Comparison of ENCODE assay signal across 15 cellular contexts in the genomic region with DNA sequence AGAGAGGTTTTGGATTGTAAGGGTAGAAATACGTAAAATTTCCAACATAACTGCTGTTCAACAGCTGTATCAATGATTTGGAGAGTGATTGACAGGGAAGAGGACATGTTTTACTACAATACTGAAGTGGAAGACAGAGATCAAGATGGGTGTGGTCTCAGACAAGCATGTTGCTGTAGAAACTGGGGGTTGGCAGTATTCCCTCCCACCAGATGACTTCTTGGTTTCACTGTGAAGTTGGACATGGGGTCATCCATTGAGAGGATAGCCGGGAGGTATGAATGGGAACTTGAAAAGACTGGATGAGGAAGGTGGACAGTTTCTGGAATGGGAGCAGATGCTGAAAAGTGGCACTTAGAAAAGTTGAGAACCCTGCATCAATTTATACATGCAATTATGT.
DNase-seq lines count a peak whose midpoint lies in the region; ATAC-seq and TF ChIP-seq lines count a peak whose summit lies in the region.
"Had no signal": no experiment of that assay in that cellular context is flagged by ENCODE, and none has a peak within 500 bp of the region (broad histone marks: within the 10 kb centered on the region; RNA-seq: fewer than 3 reads in every experiment).

No MANE protein-coding gene starts in this region.

- H3K27ac ChIP-seq in SK-N-SH (ENCODE audit: low read depth in 2 of 2, low read length in 1 of 2), result no peak overlapping the region
- H3K27ac ChIP-seq in SJSA1, result peak overlapping the region; percentile 19

- TF ChIP-seq EP300 in SK-N-SH (IDR thresholded peaks at IDR 0.05; ENCODE audit: borderline replicate concordance in 1 of 2, low read depth in 1 of 2, low read length in 1 of 2), result no peak

- H3K36me3 Mint-ChIP-seq in activated CD8-positive, alpha-beta T cell treated with anti-CD3 and anti-CD28 coated beads, Interleukin-2, amount 10 ng/mL, durations not matched to agents 7 days and 5 days (ENCODE audit: low read depth), result no peaks in the 10 kb centered on the region
- H3K36me3 Mint-ChIP-seq: CD4-positive, CD25-positive, alpha-beta regulatory T cell had no signal

- POLR2A ChIA-PET in SK-N-SH (lab: Yijun Ruan, JAX), result no interaction called here
- POLR2A ChIA-PET in activated CD8-positive, alpha-beta T cell treated with anti-CD3 and anti-CD28 coated beads, Interleukin-2, amount 10 ng/mL, durations not matched to agents 7 days and 5 days (lab: Charles Lee), result no interaction called here

- 0 out of 2 replicates have a peak overlapping the region, but pooled peaks have one; percentile 20 for H2AFZ ChIP-seq in SK-N-SH (ENCODE audit: low read depth)

- TF ChIP-seq RAD21 in SK-N-SH (IDR thresholded peaks at IDR 0.05; ENCODE audit: low read length), result no peak

- no peaks in the 10 kb centered on the region for H3F3A ChIP-seq in SK-N-SH (replicated peaks; ENCODE audit: insufficient read depth)

- H3K27me3 ChIP-seq in SK-N-SH (ENCODE audit: insufficient read depth), result no peaks in the 10 kb centered on the region
- no peaks in the 10 kb centered on the region for H3K27me3 ChIP-seq in SJSA1 (replicated peaks)

- no peaks in the 10 kb centered on the region for H3K9me2 ChIP-seq in SK-N-SH

- H3K4me3 ChIP-seq in SK-N-SH (ENCODE audit: low read depth in 2 of 2, low read length in 1 of 2) (no peak overlapping the region), SJSA1 (no peak overlapping the region)

- CTCF ChIA-PET in SK-N-SH (lab: Yijun Ruan, JAX), result interaction anchor here (1.1 to 1.6 kb wide), 4 partner anchors 13 to 93 kb away, joined by 3 to 5 read pairs (median 3); no protein-coding TSS in a partner anchor
- CTCF ChIA-PET in activated CD8-positive, alpha-beta T cell treated with anti-CD3 and anti-CD28 coated beads, Interleukin-2, amount 10 ng/mL, durations not matched to agents 7 days and 5 days (lab: Charles Lee), result interaction anchor here (1.6 kb wide), 1 partner anchor 10 kb away, joined by 3 read pairs; no protein-coding TSS in a partner anchor

- no peak overlapping the region for H3K27ac Mint-ChIP-seq in activated CD8-positive, alpha-beta T cell treated with anti-CD3 and anti-CD28 coated beads, Interleukin-2, amount 10 ng/mL, durations not matched to agents 7 days and 5 days
- H3K27ac Mint-ChIP-seq: CD4-positive, CD25-positive, alpha-beta regulatory T cell had no signal

- H3K9ac ChIP-seq in SK-N-SH, result no peak overlapping the region

- H3K79me2 ChIP-seq in SK-N-SH (ENCODE audit: insufficient read depth), result no peaks in the 10 kb centered on the region

- no peaks in the 10 kb centered on the region for H3K4me1 Mint-ChIP-seq in activated CD8-positive, alpha-beta T cell treated with anti-CD3 and anti-CD28 coated beads, Interleukin-2, amount 10 ng/mL, durations not matched to agents 7 days and 5 days (ENCODE audit: low read depth)
- H3K4me1 Mint-ChIP-seq: CD4-positive, CD25-positive, alpha-beta regulatory T cell had no signal

- H3K27me3 Mint-ChIP-seq in activated CD8-positive, alpha-beta T cell treated with anti-CD3 and anti-CD28 coated beads, Interleukin-2, amount 10 ng/mL, durations not matched to agents 7 days and 5 days (ENCODE audit: low read depth), result peaks cover 2% of the 10 kb centered on the region
- H3K27me3 Mint-ChIP-seq: CD4-positive, CD25-positive, alpha-beta regulatory T cell had no signal

- H3K36me3 ChIP-seq in SK-N-SH (replicated peaks in 1 of 2; ENCODE audit: control insufficient read depth in 1 of 2, insufficient read depth in 2 of 2, low read length in 1 of 2), result no peaks in the 10 kb centered on the region
- H3K36me3 ChIP-seq in SJSA1, result no peaks in the 10 kb centered on the region

- TF ChIP-seq CTCF in SK-N-SH (IDR thresholded peaks at IDR 0.05), result no peak

- H3K4me2 ChIP-seq in SK-N-SH, result no peak overlapping the region

- no peaks in the 10 kb centered on the region for H4K20me1 ChIP-seq in SK-N-SH (ENCODE audit: insufficient read depth)

- H3K9me3 Mint-ChIP-seq in activated CD8-positive, alpha-beta T cell treated with anti-CD3 and anti-CD28 coated beads, Interleukin-2, amount 10 ng/mL, durations not matched to agents 7 days and 5 days (ENCODE audit: insufficient read depth), result no peaks in the 10 kb centered on the region

- H3K9me3 ChIP-seq in SK-N-SH (no peaks in the 10 kb centered on the region), SJSA1 (replicated peaks) (no peaks in the 10 kb centered on the region)

- WGBS in SK-N-SH (ENCODE audit: low lambda C conversion rate), result 94% methylated on average over 2 of the region's 2 CpGs

- no peak overlapping the region for H3K4me3 Mint-ChIP-seq in activated CD8-positive, alpha-beta T cell treated with anti-CD3 and anti-CD28 coated beads, Interleukin-2, amount 10 ng/mL, durations not matched to agents 7 days and 5 days
- H3K4me3 Mint-ChIP-seq: CD4-positive, CD25-positive, alpha-beta regulatory T cell had no signal

- H3K4me1 ChIP-seq in SK-N-SH (ENCODE audit: control insufficient read depth in 1 of 2, insufficient read depth in 2 of 2, low read depth in 1 of 2, low read length in 1 of 2) (peaks cover 0 to 10% of the 10 kb centered on the region in 2 experiments; a peak in 2 of 4 replicates), SJSA1 (replicated peaks) (peaks cover 61% of the 10 kb centered on the region)

- no peak for ATAC-seq in SK-N-SH treated with all-trans-retinoic acid at 6 μM for 48 hours
- no peak for ATAC-seq in activated CD8-positive, alpha-beta T cell treated with anti-CD3 and anti-CD28 coated beads, Interleukin-2, amount 10 ng/mL, durations not matched to agents 7 days and 5 days

- no peak for DNase-seq in SK-N-SH
- no peak for DNase-seq in SJSA1 (ENCODE audit: low read depth in 1 of 2, low spot score in 2 of 2)
- peak; percentile 34 for DNase-seq in fibroblast of peridontal ligament (ENCODE audit: extremely low read depth)
- DNase-seq in EL, result no peak
- no peak for DNase-seq in cerebellar cortex (ENCODE audit: low spot score)
- no peak for DNase-seq in HuH-7.5 (ENCODE audit: low spot score)
- no peak for DNase-seq in activated CD8-positive, alpha-beta T cell treated with anti-CD3 and anti-CD28 coated beads, Interleukin-2, amount 10 ng/mL, durations not matched to agents 7 days and 5 days
- DNase-seq: 8988T; CD4-positive, CD25-positive, alpha-beta regulatory T cell; DMS79; MM.1S; NCI-H1930; NCI-H524; SHP77 treated with DMSO at 0.1 percent for 48 hours had no signal

TF ChIP-seq in SK-N-SH, 30 proteins besides CTCF, POLR2A, EP300 and RAD21 (continues in another document):
- TF ChIP-seq RCOR1 (IDR thresholded peaks at IDR 0.05; ENCODE audit: low read length), result no peak
- TF ChIP-seq FOXJ3 (CRISPR knock-in tag; IDR thresholded peaks at IDR 0.05), result no peak
- no peak for TF ChIP-seq CHD2 (IDR thresholded peaks at IDR 0.05; ENCODE audit: low read length, partially characterized antibody)
- TF ChIP-seq, protein P1, sequence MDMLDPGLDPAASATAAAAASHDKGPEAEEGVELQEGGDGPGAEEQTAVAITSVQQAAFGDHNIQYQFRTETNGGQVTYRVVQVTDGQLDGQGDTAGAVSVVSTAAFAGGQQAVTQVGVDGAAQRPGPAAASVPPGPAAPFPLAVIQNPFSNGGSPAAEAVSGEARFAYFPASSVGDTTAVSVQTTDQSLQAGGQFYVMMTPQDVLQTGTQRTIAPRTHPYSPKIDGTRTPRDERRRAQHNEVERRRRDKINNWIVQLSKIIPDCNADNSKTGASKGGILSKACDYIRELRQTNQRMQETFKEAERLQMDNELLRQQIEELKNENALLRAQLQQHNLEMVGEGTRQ (IDR thresholded peaks at IDR 0.05; ENCODE audit: borderline replicate concordance, low read depth, low read length), result no peak
- TF ChIP-seq TCF12 (IDR thresholded peaks at IDR 0.05), result no peak
- TF ChIP-seq, protein P2, sequence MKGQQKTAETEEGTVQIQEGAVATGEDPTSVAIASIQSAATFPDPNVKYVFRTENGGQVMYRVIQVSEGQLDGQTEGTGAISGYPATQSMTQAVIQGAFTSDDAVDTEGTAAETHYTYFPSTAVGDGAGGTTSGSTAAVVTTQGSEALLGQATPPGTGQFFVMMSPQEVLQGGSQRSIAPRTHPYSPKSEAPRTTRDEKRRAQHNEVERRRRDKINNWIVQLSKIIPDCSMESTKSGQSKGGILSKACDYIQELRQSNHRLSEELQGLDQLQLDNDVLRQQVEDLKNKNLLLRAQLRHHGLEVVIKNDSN (IDR thresholded peaks at IDR 0.05; ENCODE audit: borderline replicate concordance, low read depth), result no peak
- TF ChIP-seq MEF2A (IDR thresholded peaks at IDR 0.05; ENCODE audit: borderline replicate concordance, low read depth), result no peak
- TF ChIP-seq ELF1 (IDR thresholded peaks at IDR 0.05), result no peak
- no peak for TF ChIP-seq RXRA (IDR thresholded peaks at IDR 0.05; ENCODE audit: borderline replicate concordance, low read depth)
- TF ChIP-seq GABPA (IDR thresholded peaks at IDR 0.05; ENCODE audit: low read depth), result no peak
- no peak for TF ChIP-seq SMC3 (IDR thresholded peaks at IDR 0.05; ENCODE audit: low read depth, low read length)

TF ChIP-seq in SK-N-SH treated with all-trans-retinoic acid at 6 μM for 48 hours, 23 proteins besides CTCF, POLR2A, EP300 and RAD21 (continues in another document):
- TF ChIP-seq, protein P3, sequence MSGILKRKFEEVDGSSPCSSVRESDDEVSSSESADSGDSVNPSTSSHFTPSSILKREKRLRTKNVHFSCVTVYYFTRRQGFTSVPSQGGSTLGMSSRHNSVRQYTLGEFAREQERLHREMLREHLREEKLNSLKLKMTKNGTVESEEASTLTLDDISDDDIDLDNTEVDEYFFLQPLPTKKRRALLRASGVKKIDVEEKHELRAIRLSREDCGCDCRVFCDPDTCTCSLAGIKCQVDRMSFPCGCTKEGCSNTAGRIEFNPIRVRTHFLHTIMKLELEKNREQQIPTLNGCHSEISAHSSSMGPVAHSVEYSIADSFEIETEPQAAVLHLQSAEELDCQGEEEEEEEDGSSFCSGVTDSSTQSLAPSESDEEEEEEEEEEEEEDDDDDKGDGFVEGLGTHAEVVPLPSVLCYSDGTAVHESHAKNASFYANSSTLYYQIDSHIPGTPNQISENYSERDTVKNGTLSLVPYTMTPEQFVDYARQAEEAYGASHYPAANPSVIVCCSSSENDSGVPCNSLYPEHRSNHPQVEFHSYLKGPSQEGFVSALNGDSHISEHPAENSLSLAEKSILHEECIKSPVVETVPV (CRISPR knock-in tag; IDR thresholded peaks at IDR 0.05), result no peak
- no peak for TF ChIP-seq BACH2 (CRISPR knock-in tag; IDR thresholded peaks at IDR 0.05; ENCODE audit: borderline replicate concordance)
